In genomic region chr4:174940002-174940401, GRCh38 we compare ENCODE assay signal across 24 cellular contexts. TPM values are rescaled to one million over a fixed set of nuclear protein-coding genes. Genes with fewer than 3 reads are reported as not detected.
"Had no signal": no experiment of that assay in that cellular context is flagged by ENCODE, and none has a peak within 500 bp of the region (broad histone marks: within the 10 kb centered on the region; RNA-seq: fewer than 3 reads in every experiment).

No MANE protein-coding gene starts in this region.

- H3K9me3 ChIP-seq: SK-N-SH had no signal

- H3K27ac Mint-ChIP-seq: IgD-negative memory B cell had no signal

- ATAC-seq: K562 had no signal

- H3K4me3 Mint-ChIP-seq: IgD-negative memory B cell had no signal

- H3K9me2 ChIP-seq: SK-N-SH had no signal

- DNase-seq: Kasumi-1; MM.1S; NCI-H1092 treated with DMSO at 0.1 percent for 48 hours; NCI-H1436; NCI-H187; NCI-H2029; NCI-H2081 treated with DMSO at 0.1 percent for 48 hours; NCI-H2171; NCI-H226; NCI-H446; NCI-H510A; NCI-H524 treated with DMSO at 0.1 percent for 48 hours; NCI-H69; NCI-H774; NK-92 treated with Interleukin-12 subunit alpha and Interleukin-12 subunit beta, amount 100 ng/mL, for 24 hours; SHP77; SK-N-SH; T-helper 1 cell had no signal

- H3K27me3 Mint-ChIP-seq: IgD-negative memory B cell had no signal

- H3K27ac ChIP-seq: HL-60, KMS-11, RWPE1 had no signal

- H3K4me2 ChIP-seq: KMS-11, SK-N-SH had no signal

- H3K4me3 ChIP-seq: K562 had no signal

- H3K9ac ChIP-seq: KMS-11, SK-N-SH had no signal

RNA-seq across cellular contexts. Expression of gene ADAM29, which starts 21.8 kb away (rescaled TPM):
- total RNA-seq: K562, SK-MEL-5 had no signal
